ENCODE assay signal across 13 cellular contexts in the genomic region with DNA sequence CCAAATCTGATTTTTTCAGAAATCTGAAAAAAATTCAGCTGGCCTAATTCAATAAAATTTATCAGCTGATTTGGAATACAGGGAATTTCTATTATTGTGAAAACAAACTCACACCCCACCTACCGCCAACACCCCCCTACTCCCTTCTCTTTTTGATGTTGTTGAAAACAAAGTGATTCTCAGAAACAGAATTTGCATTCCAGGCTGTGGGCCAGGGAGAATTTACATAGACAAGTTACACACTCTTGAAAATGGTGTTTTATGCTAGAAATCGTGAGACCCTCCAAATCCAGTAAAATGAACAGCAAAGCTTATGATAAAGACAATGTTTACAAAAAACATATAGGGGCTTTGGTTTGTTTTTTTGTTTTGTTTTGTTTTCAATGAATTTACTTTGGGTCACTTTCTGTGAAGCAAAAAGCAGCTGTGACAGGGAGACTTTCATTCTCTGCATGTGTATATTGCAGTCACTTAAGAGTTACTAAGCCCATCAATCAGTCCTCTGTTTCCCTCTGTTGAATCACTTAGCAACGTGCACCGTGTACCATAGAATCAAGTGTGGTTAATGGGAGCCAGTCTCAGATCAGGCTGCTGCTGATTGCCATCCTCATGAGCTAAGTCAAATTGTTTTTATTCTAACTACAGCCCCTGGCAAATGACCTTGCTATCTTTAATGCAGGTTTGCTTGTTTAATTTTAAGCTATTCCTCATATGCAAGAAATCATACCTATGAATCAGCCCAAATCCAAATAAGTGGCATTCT.
A peak's percentile ranks its signal among the peaks of the same experiment; 100 is the strongest.
DNase-seq lines count a peak whose midpoint lies in the region; ATAC-seq lines count a peak whose summit lies in the region.
"Had no signal": no experiment of that assay in that cellular context is flagged by ENCODE, and none has a peak within 500 bp of the region (broad histone marks: within the 10 kb centered on the region; RNA-seq: fewer than 3 reads in every experiment).

No MANE protein-coding gene starts in this region.

- DNase-seq in DMS153 treated with DMSO at 0.1 percent for 48 hours (lab: John Stamatoyannopoulos, UW; ENCODE audit: unreplicated experiment), result peak; percentile 73
- DNase-seq in NCI-H1417 (lab: John Stamatoyannopoulos, UW), result peak; percentile 24 to 81 (median 35)
- peak; percentile 45 for DNase-seq in amniotic epithelial cell (ENCODE audit: low read depth)
- no peak for DNase-seq in SIG-M5 (lab: John Stamatoyannopoulos, UW)
- no peak for DNase-seq in activated T-helper 2 cell treated with anti-CD3 and anti-CD28 coated beads, Interferon-gamma antibody, Interleukin-2, Interleukin-4, amounts not matched to agents 10 μg/mL and 5 μg/mL and 100 μg/mL, durations not matched to agents 14 hours and 24 hours and 36 hours (ENCODE audit: low spot score)
- no peak for DNase-seq in GM19238 (ENCODE audit: insufficient read length, low spot score)
- DNase-seq: activated CD8-positive, alpha-beta memory T cell treated with anti-CD3 and anti-CD28 coated beads, Interleukin-2, amount 50 U/mL, for 4 hours; NCI-H1105; stomach had no signal

- H3K27ac ChIP-seq in layer of hippocampus (ENCODE audit: low read depth, low read length), result peak overlapping the region; percentile 83
- H3K27ac ChIP-seq: stomach, VCaP had no signal

- intact Hi-C loops in activated T-helper 2 cell treated with anti-CD3 and anti-CD28 coated beads, Interferon-gamma antibody, Interleukin-2, Interleukin-4, amounts not matched to agents 10 μg/mL and 5 μg/mL and 100 μg/mL, durations not matched to agents 14 hours and 24 hours and 36 hours (cut with micrococcal nuclease), result no loop called here

- H3K4me3 Mint-ChIP-seq in activated T-helper 2 cell treated with anti-CD3 and anti-CD28 coated beads, Interferon-gamma antibody, Interleukin-2, Interleukin-4, amounts not matched to agents 10 μg/mL and 5 μg/mL and 100 μg/mL, durations not matched to agents 14 hours and 24 hours and 36 hours (ENCODE audit: low read depth), result no peak overlapping the region
- H3K4me3 Mint-ChIP-seq: CD14-positive monocyte had no signal

- H3K27me3 Mint-ChIP-seq in activated T-helper 2 cell treated with anti-CD3 and anti-CD28 coated beads, Interferon-gamma antibody, Interleukin-2, Interleukin-4, amounts not matched to agents 10 μg/mL and 5 μg/mL and 100 μg/mL, durations not matched to agents 14 hours and 24 hours and 36 hours (ENCODE audit: low read depth), result no peaks in the 10 kb centered on the region

- ATAC-seq in HG03469 (IDR thresholded peaks at IDR 0.05; ENCODE audit: unreplicated experiment), result no peak

- no peaks in the 10 kb centered on the region for H3K9me3 Mint-ChIP-seq in activated T-helper 2 cell treated with anti-CD3 and anti-CD28 coated beads, Interferon-gamma antibody, Interleukin-2, Interleukin-4, amounts not matched to agents 10 μg/mL and 5 μg/mL and 100 μg/mL, durations not matched to agents 14 hours and 24 hours and 36 hours
- H3K9me3 Mint-ChIP-seq: CD14-positive monocyte had no signal

- peaks cover 6% of the 10 kb centered on the region for H3K36me3 Mint-ChIP-seq in activated T-helper 2 cell treated with anti-CD3 and anti-CD28 coated beads, Interferon-gamma antibody, Interleukin-2, Interleukin-4, amounts not matched to agents 10 μg/mL and 5 μg/mL and 100 μg/mL, durations not matched to agents 14 hours and 24 hours and 36 hours (ENCODE audit: low read depth)

- no peak overlapping the region for H3K27ac Mint-ChIP-seq in activated T-helper 2 cell treated with anti-CD3 and anti-CD28 coated beads, Interferon-gamma antibody, Interleukin-2, Interleukin-4, amounts not matched to agents 10 μg/mL and 5 μg/mL and 100 μg/mL, durations not matched to agents 14 hours and 24 hours and 36 hours
- H3K27ac Mint-ChIP-seq: CD14-positive monocyte had no signal

- H3K27me3 ChIP-seq in layer of hippocampus (ENCODE audit: control insufficient read depth, insufficient read depth, low read length), result no peaks in the 10 kb centered on the region
- H3K27me3 ChIP-seq: stomach had no signal

- H3K4me1 Mint-ChIP-seq in activated T-helper 2 cell treated with anti-CD3 and anti-CD28 coated beads, Interferon-gamma antibody, Interleukin-2, Interleukin-4, amounts not matched to agents 10 μg/mL and 5 μg/mL and 100 μg/mL, durations not matched to agents 14 hours and 24 hours and 36 hours (ENCODE audit: low read depth), result peaks cover 9% of the 10 kb centered on the region
- H3K4me1 Mint-ChIP-seq: CD14-positive monocyte had no signal

Comparison
In these comparisons a context has a peak if more than half of its experiments do, and no peak if none do; other contexts are left out.
1. DNase-seq: peak in DMS153 treated with DMSO at 0.1 percent for 48 hours (single experiment), NCI-H1417 (3 of 3) and amniotic epithelial cell (single experiment); none in SIG-M5 (single experiment), activated T-helper 2 cell treated with anti-CD3 and anti-CD28 coated beads, Interferon-gamma antibody, Interleukin-2, Interleukin-4, amounts not matched to agents 10 μg/mL and 5 μg/mL and 100 μg/mL, durations not matched to agents 14 hours and 24 hours and 36 hours (single experiment) and GM19238 (single experiment).